8 cellular contexts compared by ENCODE assay signal in the genomic region with DNA sequence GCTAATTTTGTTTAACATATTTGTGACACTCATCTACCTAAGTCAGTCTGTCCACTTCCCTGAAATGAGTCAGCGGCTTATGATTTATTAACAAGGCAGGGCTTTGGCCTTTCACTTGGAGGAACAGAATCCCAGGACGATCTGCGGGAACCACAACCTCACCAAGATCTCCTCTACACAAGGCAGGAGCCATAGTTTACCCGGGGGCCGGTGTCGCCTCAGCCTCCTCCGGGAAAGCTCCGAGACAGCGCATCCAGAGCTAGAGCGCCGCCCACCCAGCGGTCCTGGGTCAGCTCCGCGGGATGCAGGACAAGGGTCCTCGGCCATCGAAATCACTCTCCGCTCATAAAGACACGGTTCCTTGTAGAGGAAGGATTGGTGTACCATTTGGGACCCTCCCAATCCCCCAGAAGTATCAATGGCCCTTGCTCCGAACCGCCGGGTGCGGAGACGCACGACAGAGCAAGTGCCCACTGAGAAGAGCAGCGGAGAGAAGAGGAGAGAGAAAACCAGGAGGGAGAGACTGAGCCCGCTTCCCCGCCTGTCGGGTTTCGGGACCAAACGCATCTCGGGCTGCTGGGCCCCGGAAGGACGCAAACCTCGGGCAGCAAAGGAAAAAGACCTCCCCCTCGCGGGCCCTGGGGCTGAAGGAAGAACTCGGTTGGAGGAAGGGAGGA. TPM values are rescaled to one million over a fixed set of nuclear protein-coding genes. Genes with fewer than 3 reads are reported as not detected.
DNase-seq lines count a peak whose midpoint lies in the region; ATAC-seq lines count a peak whose summit lies in the region.

No MANE protein-coding gene starts in this region.

- peak; percentile 75 for DNase-seq in ELR (ENCODE audit: low read depth)
- peak; percentile 55 for DNase-seq in dermis blood vessel endothelial cell
- DNase-seq in myocyte (ENCODE audit: low read depth): peak; percentile 63
- DNase-seq in stimulated activated CD4-positive, alpha-beta T cell treated with anti-CD3 and anti-CD28 coated beads, Interleukin-12 subunit alpha, Interleukin-12 subunit beta, amount 100 ng/mL, for 4 hours: no peak
- no peak for DNase-seq in activated gamma-delta T cell (lab: John Stamatoyannopoulos, UW)
- no peak for DNase-seq in GOT3 (lab: John Stamatoyannopoulos, UW)

- ATAC-seq in HG03175 (IDR thresholded peaks at IDR 0.05; ENCODE audit: unreplicated experiment) (peak; percentile 61), HG03571 (IDR thresholded peaks at IDR 0.05; ENCODE audit: unreplicated experiment) (no peak)

RNA-seq across cellular contexts. Expression of gene ALCAM, which starts 13.1 kb away (rescaled TPM):
- total RNA-seq in dermis blood vessel endothelial cell (49.7 and 115 TPM in 2 replicates), myocyte (16.9 and 26.5 TPM in 2 replicates)
- polyA plus RNA-seq in myocyte (2012): 23.1 TPM

Comparison
In these comparisons a context has a peak if more than half of its experiments do, and no peak if none do; other contexts are left out.
1. DNase-seq: peak in ELR (single experiment), dermis blood vessel endothelial cell (single experiment) and myocyte (single experiment); none in stimulated activated CD4-positive, alpha-beta T cell treated with anti-CD3 and anti-CD28 coated beads, Interleukin-12 subunit alpha, Interleukin-12 subunit beta, amount 100 ng/mL, for 4 hours (single experiment), activated gamma-delta T cell (single experiment) and GOT3 (single experiment).